Comparison of ENCODE assay signal across 21 cellular contexts in genomic region chr9:78112004-78112403, GRCh38.
"Had no signal": no experiment of that assay in that cellular context is flagged by ENCODE, and none has a peak within 500 bp of the region (broad histone marks: within the 10 kb centered on the region; RNA-seq: fewer than 3 reads in every experiment).

No MANE protein-coding gene starts in this region.

- H3K27ac Mint-ChIP-seq: nephron progenitor cell; stimulated activated naive B cell treated with anti-CD40 and anti-IgM and Interleukin-4, amounts not matched to agents 10 μg/mL and 1 μg/mL and 100 μg/mL, for 72 hours; stimulated activated naive CD8-positive, alpha-beta T cell treated with anti-CD3 and anti-CD28 coated beads, Interleukin-15, amount 100 ng/mL, for 72 hours had no signal

- H3K4me3 ChIP-seq: dorsolateral prefrontal cortex, hepatocyte, lung, psoas muscle, right lobe of liver, testis, tibial nerve, upper lobe of right lung, vagina had no signal

- H3K4me1 ChIP-seq: psoas muscle, right lobe of liver, testis, tibial nerve, upper lobe of right lung, vagina had no signal

- H3K27ac ChIP-seq: dorsolateral prefrontal cortex, hepatocyte, psoas muscle, right lobe of liver, testis, tibial nerve, upper lobe of right lung, vagina had no signal

- H2AFZ ChIP-seq: hepatocyte had no signal

- H3K36me3 ChIP-seq: right lobe of liver, tibial nerve, upper lobe of right lung, vagina had no signal

- H3K27me3 ChIP-seq: dorsolateral prefrontal cortex, hepatocyte, right lobe of liver, testis, tibial nerve, upper lobe of right lung, vagina had no signal

- H3K27me3 Mint-ChIP-seq: stimulated activated naive CD8-positive, alpha-beta T cell treated with anti-CD3 and anti-CD28 coated beads, Interleukin-15, amount 100 ng/mL, for 72 hours had no signal

- H3K9me3 ChIP-seq: psoas muscle, right lobe of liver, testis, tibial nerve, upper lobe of right lung, vagina had no signal

- DNase-seq: dorsolateral prefrontal cortex; effector CD8-positive, alpha-beta T cell; foreskin melanocyte; head of caudate nucleus; left colon; left ventricle myocardium superior; mesenchymal stem cell; midbrain; nephron progenitor cell; psoas muscle; retina; right lobe of liver; stimulated activated CD4-positive, alpha-beta T cell treated with anti-CD3 and anti-CD28 coated beads, Interleukin-4, amount 100 ng/mL, for 24 hours; stimulated activated naive B cell treated with anti-CD40 and anti-IgM and Interleukin-4, amounts not matched to agents 10 μg/mL and 1 μg/mL and 100 μg/mL, for 72 hours; stimulated activated naive CD8-positive, alpha-beta T cell treated with anti-CD3 and anti-CD28 coated beads, Interleukin-15, amount 100 ng/mL, for 72 hours; testis; upper lobe of right lung had no signal

- H3K4me3 Mint-ChIP-seq: nephron progenitor cell; stimulated activated naive B cell treated with anti-CD40 and anti-IgM and Interleukin-4, amounts not matched to agents 10 μg/mL and 1 μg/mL and 100 μg/mL, for 72 hours; stimulated activated naive CD8-positive, alpha-beta T cell treated with anti-CD3 and anti-CD28 coated beads, Interleukin-15, amount 100 ng/mL, for 72 hours had no signal

- H3K4me2 ChIP-seq: hepatocyte had no signal

- ATAC-seq: left colon; left ventricle myocardium superior; psoas muscle; right lobe of liver; stimulated activated naive B cell treated with anti-CD40 and anti-IgM and Interleukin-4, amounts not matched to agents 10 μg/mL and 1 μg/mL and 100 μg/mL, for 72 hours; stimulated activated naive CD8-positive, alpha-beta T cell treated with anti-CD3 and anti-CD28 coated beads, Interleukin-15, amount 100 ng/mL, for 72 hours; upper lobe of right lung had no signal

- H3K4me1 Mint-ChIP-seq: nephron progenitor cell had no signal

- H3K79me2 ChIP-seq: hepatocyte had no signal
